10 cellular contexts compared by ENCODE assay signal in genomic region chr2:54546925-54547324, GRCh38.
DNase-seq lines count a peak whose midpoint lies in the region; ATAC-seq and TF ChIP-seq lines count a peak whose summit lies in the region.
"Had no signal": no experiment of that assay in that cellular context is flagged by ENCODE, and none has a peak within 500 bp of the region (broad histone marks: within the 10 kb centered on the region; RNA-seq: fewer than 3 reads in every experiment).

No MANE protein-coding gene starts in this region.

- H3K36me3 Mint-ChIP-seq in activated naive CD8-positive, alpha-beta T cell treated with anti-CD3 and anti-CD28 coated beads, Interleukin-2, amount 50 U/mL, for 24 hours (ENCODE audit: low read depth), result no peaks in the 10 kb centered on the region
- H3K36me3 Mint-ChIP-seq in natural killer cell, result no peaks in the 10 kb centered on the region

- H3K9me3 ChIP-seq in DND-41 (ENCODE audit: insufficient read depth, low read length, severe bottlenecking), result no peaks in the 10 kb centered on the region

- H4K20me1 ChIP-seq in DND-41 (ENCODE audit: insufficient read depth, low read length), result no peaks in the 10 kb centered on the region
- H4K20me1 ChIP-seq: BLaER1 treated with 17β-estradiol and CSF1 and Interleukin-3, amounts not matched to agents 10 nM and 100 nM had no signal

- no peaks in the 10 kb centered on the region for H3K79me2 ChIP-seq in DND-41 (ENCODE audit: insufficient read depth, low read length)

- TF ChIP-seq CTCF in DND-41 (IDR thresholded peaks at IDR 0.05; ENCODE audit: borderline replicate concordance, extremely low read depth, low read length, poor library complexity, severe bottlenecking) (no peak), natural killer cell (IDR thresholded peaks at IDR 0.05) (no peak)

- no peak overlapping the region for H3K4me3 Mint-ChIP-seq in activated naive CD8-positive, alpha-beta T cell treated with anti-CD3 and anti-CD28 coated beads, Interleukin-2, amount 50 U/mL, for 24 hours
- H3K4me3 Mint-ChIP-seq in natural killer cell, result no peak overlapping the region
- H3K4me3 Mint-ChIP-seq: activated T-helper 17 cell treated with anti-CD3 and anti-CD28 coated beads, Interleukin-2, amount 50 U/mL, for 72 hours had no signal

- H3K36me3 ChIP-seq in DND-41 (ENCODE audit: insufficient read depth, low read length), result no peaks in the 10 kb centered on the region

- H3K27me3 ChIP-seq in DND-41 (ENCODE audit: insufficient read depth, low read length, poor library complexity), result no peaks in the 10 kb centered on the region
- H3K27me3 ChIP-seq: BLaER1 treated with 17β-estradiol and CSF1 and Interleukin-3, amounts not matched to agents 10 nM and 100 nM had no signal

- no peaks in the 10 kb centered on the region for H3K27me3 Mint-ChIP-seq in activated naive CD8-positive, alpha-beta T cell treated with anti-CD3 and anti-CD28 coated beads, Interleukin-2, amount 50 U/mL, for 24 hours
- H3K27me3 Mint-ChIP-seq in natural killer cell (ENCODE audit: low read depth in 2 of 2), result peaks cover 0 to 7% of the 10 kb centered on the region in 2 donors
- H3K27me3 Mint-ChIP-seq: activated T-helper 17 cell treated with anti-CD3 and anti-CD28 coated beads, Interleukin-2, amount 50 U/mL, for 72 hours had no signal

- DNase-seq in DND-41 (no peak), cerebellar nuclear complex (lab: John Stamatoyannopoulos, UW) (no peak), Ammon's horn (ENCODE audit: low spot score) (no peak), natural killer cell (no peak)
- no peak for DNase-seq in activated naive CD8-positive, alpha-beta T cell treated with anti-CD3 and anti-CD28 coated beads, Interleukin-2, amount 50 U/mL, for 24 hours
- no peak for DNase-seq in activated CD4-positive, CD25-positive, alpha-beta regulatory T cell (lab: John Stamatoyannopoulos, UW)

- H3K4me1 ChIP-seq in DND-41 (ENCODE audit: insufficient read depth, low read length), result no peaks in the 10 kb centered on the region

- ATAC-seq in DND-41 (ENCODE audit: insufficient read depth, low read depth) (peak; percentile 64), GM19438 (IDR thresholded peaks at IDR 0.05; ENCODE audit: low read depth, unreplicated experiment) (peak; percentile 65), HG03108 (IDR thresholded peaks at IDR 0.05; ENCODE audit: unreplicated experiment) (peak; percentile 49), natural killer cell (no peak)
- no peak for ATAC-seq in activated naive CD8-positive, alpha-beta T cell treated with anti-CD3 and anti-CD28 coated beads, Interleukin-2, amount 50 U/mL, for 24 hours
- ATAC-seq: activated T-helper 17 cell treated with anti-CD3 and anti-CD28 coated beads, Interleukin-2, amount 50 U/mL, for 72 hours had no signal

- no peak overlapping the region for H3K27ac ChIP-seq in DND-41 (ENCODE audit: low read length)
- H3K27ac ChIP-seq: BLaER1 treated with 17β-estradiol and CSF1 and Interleukin-3, amounts not matched to agents 10 nM and 100 nM had no signal

- H3K4me3 ChIP-seq in DND-41 (ENCODE audit: low read depth in 1 of 2, low read length in 2 of 2), result no peak overlapping the region
- H3K4me3 ChIP-seq: BLaER1 treated with 17β-estradiol and CSF1 and Interleukin-3, amounts not matched to agents 10 nM and 100 nM had no signal

- peaks cover 19% of the 10 kb centered on the region for H3K4me1 Mint-ChIP-seq in activated naive CD8-positive, alpha-beta T cell treated with anti-CD3 and anti-CD28 coated beads, Interleukin-2, amount 50 U/mL, for 24 hours
- H3K4me1 Mint-ChIP-seq in natural killer cell, result peaks cover 4 to 5% of the 10 kb centered on the region in 2 donors

- H3K9me3 Mint-ChIP-seq in activated naive CD8-positive, alpha-beta T cell treated with anti-CD3 and anti-CD28 coated beads, Interleukin-2, amount 50 U/mL, for 24 hours, result no peaks in the 10 kb centered on the region
- H3K9me3 Mint-ChIP-seq in natural killer cell, result no peaks in the 10 kb centered on the region
- H3K9me3 Mint-ChIP-seq: activated T-helper 17 cell treated with anti-CD3 and anti-CD28 coated beads, Interleukin-2, amount 50 U/mL, for 72 hours had no signal

- H3K27ac Mint-ChIP-seq in activated naive CD8-positive, alpha-beta T cell treated with anti-CD3 and anti-CD28 coated beads, Interleukin-2, amount 50 U/mL, for 24 hours, result peak overlapping the region; percentile 37
- H3K27ac Mint-ChIP-seq in natural killer cell, result no peak overlapping the region
- H3K27ac Mint-ChIP-seq: activated T-helper 17 cell treated with anti-CD3 and anti-CD28 coated beads, Interleukin-2, amount 50 U/mL, for 72 hours had no signal

- no peak overlapping the region for H2AFZ ChIP-seq in DND-41 (ENCODE audit: low read depth, low read length)

- H3K4me2 ChIP-seq in DND-41 (ENCODE audit: insufficient read depth, low read length), result no peak overlapping the region
- H3K4me2 ChIP-seq: BLaER1 treated with 17β-estradiol and CSF1 and Interleukin-3, amounts not matched to agents 10 nM and 100 nM had no signal

- intact Hi-C loops in natural killer cell (cut with micrococcal nuclease), result no loop called here

- H3K9ac ChIP-seq in DND-41 (ENCODE audit: low read depth, low read length), result no peak overlapping the region
- H3K9ac ChIP-seq: BLaER1 treated with 17β-estradiol and CSF1 and Interleukin-3, amounts not matched to agents 10 nM and 100 nM had no signal

Comparison
In these comparisons a context has a peak if more than half of its experiments do, and no peak if none do; other contexts are left out.
1. ATAC-seq: peak in DND-41 (single experiment), GM19438 (single experiment) and HG03108 (single experiment); none in activated naive CD8-positive, alpha-beta T cell treated with anti-CD3 and anti-CD28 coated beads, Interleukin-2, amount 50 U/mL, for 24 hours (single experiment) and natural killer cell (0 of 3).